In genomic region chr2:237923507-237924163, GRCh38 we compare ENCODE assay signal across 7 cellular contexts. TPM values are rescaled to one million over a fixed set of nuclear protein-coding genes. Genes with fewer than 3 reads are reported as not detected.
A peak's percentile ranks its signal among the peaks of the same experiment; 100 is the strongest.
DNase-seq lines count a peak whose midpoint lies in the region; ATAC-seq lines count a peak whose summit lies in the region.

No MANE protein-coding gene starts in this region.

- peaks cover 2% of the 10 kb centered on the region for H3K36me3 Mint-ChIP-seq in activated naive CD8-positive, alpha-beta T cell treated with anti-CD3 and anti-CD28 coated beads, Interleukin-2, amount 10 ng/mL, durations not matched to agents 7 days and 5 days

- intact Hi-C loops in left ventricle myocardium superior (cut with micrococcal nuclease), result no loop called here

- DNase-seq in SW480 (ENCODE audit: low spot score), result peak; percentile 43
- DNase-seq in activated naive CD8-positive, alpha-beta T cell treated with anti-CD3 and anti-CD28 coated beads, Interleukin-2, amount 10 ng/mL, durations not matched to agents 7 days and 5 days, result peak; percentile 92
- peak; percentile 87 for DNase-seq in left ventricle myocardium superior
- no peak for DNase-seq in skeletal muscle cell (ENCODE audit: low read depth)
- DNase-seq in DMS79 treated with DMSO at 0.1 percent for 48 hours (lab: John Stamatoyannopoulos, UW), result no peak

- no peaks in the 10 kb centered on the region for H3K27me3 Mint-ChIP-seq in activated naive CD8-positive, alpha-beta T cell treated with anti-CD3 and anti-CD28 coated beads, Interleukin-2, amount 10 ng/mL, durations not matched to agents 7 days and 5 days

- H3K4me1 Mint-ChIP-seq in activated naive CD8-positive, alpha-beta T cell treated with anti-CD3 and anti-CD28 coated beads, Interleukin-2, amount 10 ng/mL, durations not matched to agents 7 days and 5 days, result peaks cover 13% of the 10 kb centered on the region

- POLR2A ChIA-PET in activated naive CD8-positive, alpha-beta T cell treated with anti-CD3 and anti-CD28 coated beads, Interleukin-2, amount 10 ng/mL, durations not matched to agents 7 days and 5 days (lab: Charles Lee), result interaction anchor here (0.8 to 1.1 kb wide), 3 partner anchors 22 to 279 kb away, joined by 3 to 4 read pairs (median 3); no protein-coding TSS in a partner anchor

- H3K4me3 ChIP-seq in skeletal muscle cell (ENCODE audit: low read depth, low read length), result peak overlapping the region; percentile 17

- no peak overlapping the region for H3K27ac Mint-ChIP-seq in activated naive CD8-positive, alpha-beta T cell treated with anti-CD3 and anti-CD28 coated beads, Interleukin-2, amount 10 ng/mL, durations not matched to agents 7 days and 5 days

- peak overlapping the region; percentile 53 for H3K4me3 Mint-ChIP-seq in activated naive CD8-positive, alpha-beta T cell treated with anti-CD3 and anti-CD28 coated beads, Interleukin-2, amount 10 ng/mL, durations not matched to agents 7 days and 5 days

- ATAC-seq in GM18907 (IDR thresholded peaks at IDR 0.05; ENCODE audit: unreplicated experiment) (peak; percentile 83), HG03457 (IDR thresholded peaks at IDR 0.05; ENCODE audit: unreplicated experiment) (peak; percentile 82), left ventricle myocardium superior (peak; percentile 95)
- peak; percentile 96 for ATAC-seq in activated naive CD8-positive, alpha-beta T cell treated with anti-CD3 and anti-CD28 coated beads, Interleukin-2, amount 10 ng/mL, durations not matched to agents 7 days and 5 days (ENCODE audit: low read depth)

- H3K9me3 Mint-ChIP-seq in activated naive CD8-positive, alpha-beta T cell treated with anti-CD3 and anti-CD28 coated beads, Interleukin-2, amount 10 ng/mL, durations not matched to agents 7 days and 5 days, result peaks cover 8% of the 10 kb centered on the region

RNA-seq across cellular contexts. Expression of gene UBE2F, which starts 43.2 kb away (rescaled TPM):
- 10 to 100 TPM; 49.0 to 49.8 TPM for total RNA-seq in activated naive CD8-positive, alpha-beta T cell treated with anti-CD3 and anti-CD28 coated beads, Interleukin-2, amount 10 ng/mL, durations not matched to agents 7 days and 5 days
- total RNA-seq in left ventricle myocardium superior, result 67.7 TPM

Comparison
In these comparisons a context has a peak if more than half of its experiments do, and no peak if none do; other contexts are left out.
1. DNase-seq: peak in SW480 (single experiment), activated naive CD8-positive, alpha-beta T cell treated with anti-CD3 and anti-CD28 coated beads, Interleukin-2, amount 10 ng/mL, durations not matched to agents 7 days and 5 days (single experiment) and left ventricle myocardium superior (single experiment); none in skeletal muscle cell (single experiment) and DMS79 treated with DMSO at 0.1 percent for 48 hours (single experiment).
2. Peak in every context shown above with its lines, with median percentiles within 50 percentile points of each other: ATAC-seq.